8 cellular contexts compared by ENCODE assay signal in the genomic region with DNA sequence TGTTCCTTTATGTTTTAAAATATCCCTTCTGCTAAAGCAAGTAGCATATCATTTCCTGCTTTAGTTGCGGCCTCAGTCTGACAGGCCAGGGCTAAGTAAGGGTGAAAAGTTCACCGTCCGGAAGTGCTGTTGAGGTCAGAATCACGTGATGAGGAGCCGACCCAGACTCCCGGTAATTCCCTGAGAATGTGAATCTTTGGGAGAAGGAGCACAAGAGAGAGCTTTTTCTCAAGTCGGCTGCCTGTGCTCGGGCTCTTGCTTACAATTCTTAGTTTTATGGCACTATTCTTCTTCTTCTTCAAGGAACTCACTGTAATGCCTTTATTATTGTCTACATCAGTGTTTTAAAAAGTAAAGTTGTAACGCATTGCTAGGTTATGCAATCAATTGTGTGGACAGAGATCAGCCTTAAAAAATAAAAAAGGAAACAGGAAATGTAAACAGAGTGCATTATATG.
DNase-seq lines count a peak whose midpoint lies in the region; ATAC-seq, FAIRE-seq and TF ChIP-seq lines count a peak whose summit lies in the region.

No MANE protein-coding gene starts in this region.

- RAD21 ChIA-PET in GM12878 (lab: Charles Lee; ENCODE audit: unreplicated experiment): no interaction called here

- H4K20me1 ChIP-seq in GM23248 (ENCODE audit: insufficient read depth) (no peaks in the 10 kb centered on the region), GM12878 (ENCODE audit: control insufficient read depth, insufficient read depth) (no peaks in the 10 kb centered on the region)

- H3K4me1 ChIP-seq in GM23248 (ENCODE audit: insufficient read depth) (peaks cover 13% of the 10 kb centered on the region), GM12878 (ENCODE audit: control insufficient read depth, insufficient read depth, low read length) (0 out of 2 replicates have a peak, but pooled peaks cover 2% of the 10 kb centered on the region), spleen (peaks cover 0 to 23% (median 13%) of the 10 kb centered on the region in 6 donors)

- no peaks in the 10 kb centered on the region for H3K27me3 ChIP-seq in GM06990 (replicated peaks; ENCODE audit: control insufficient read depth, insufficient read depth, low read length)
- H3K27me3 ChIP-seq in GM23248 (replicated peaks; ENCODE audit: insufficient read depth): no peaks in the 10 kb centered on the region
- H3K27me3 ChIP-seq in GM12878 (replicated peaks in 1 of 2; ENCODE audit: control insufficient read depth in 2 of 2, insufficient read depth in 2 of 2, low read length in 1 of 2): no peaks in the 10 kb centered on the region
- no peaks in the 10 kb centered on the region for H3K27me3 ChIP-seq in spleen (replicated peaks in 1 of 7)

- no peak for TF ChIP-seq POLR2A in GM12878 (IDR thresholded peaks at IDR 0.05; ENCODE audit: low read depth, low read length)
- no peak for TF ChIP-seq POLR2A in spleen (IDR thresholded peaks at IDR 0.05)

- H3K4me3 ChIP-seq in GM06990 (replicated peaks; ENCODE audit: low read depth, low read length) (no peak overlapping the region; the same call in 1 of the 2 replicates), GM23248 (peak overlapping the region; percentile 15; the same call in 1 of the 2 replicates), GM12878 (no peak overlapping the region), spleen (peak overlapping the region in 2 of 8 donors; percentile 3 to 40)

- H3K4me2 ChIP-seq in GM23248 (ENCODE audit: unreplicated experiment) (peak overlapping the region; percentile 69), GM12878 (ENCODE audit: control insufficient read depth, insufficient read depth) (no peak overlapping the region)

- TF ChIP-seq CTCF in GM06990 (IDR thresholded peaks at IDR 0.05; ENCODE audit: insufficient read depth, low read length, poor library complexity, severe bottlenecking) (no peak), GM12878 (IDR thresholded peaks at IDR 0.05 in 2 of 3, conservative IDR thresholded peaks at IDR 0.05 in 1 of 3; ENCODE audit: control insufficient read depth in 2 of 3, extremely low read depth in 1 of 3, insufficient read depth in 1 of 3, low read depth in 3 of 3, low read length in 3 of 3) (no peak), spleen (IDR thresholded peaks at IDR 0.05 in 8 of 11, conservative IDR thresholded peaks at IDR 0.05 in 3 of 11) (no peak)

- no peaks in the 10 kb centered on the region for H3K9me3 ChIP-seq in GM23248 (ENCODE audit: low read depth)
- no peaks in the 10 kb centered on the region; the same call in 2 of the 3 replicates for H3K9me3 ChIP-seq in GM12878 (replicated peaks; ENCODE audit: control insufficient read depth, insufficient read depth, low read length)
- no peaks in the 10 kb centered on the region for H3K9me3 ChIP-seq in spleen

- H3K36me3 ChIP-seq in GM06990 (ENCODE audit: control insufficient read depth, insufficient read depth, low read length): no peaks in the 10 kb centered on the region
- H3K36me3 ChIP-seq in GM23248 (ENCODE audit: low read depth): no peaks in the 10 kb centered on the region
- no peaks in the 10 kb centered on the region for H3K36me3 ChIP-seq in GM12878 (ENCODE audit: control insufficient read depth in 2 of 2, insufficient read depth in 2 of 2, low read length in 1 of 2)
- no peaks in the 10 kb centered on the region for H3K36me3 ChIP-seq in spleen

- no peaks in the 10 kb centered on the region for H3K79me2 ChIP-seq in GM23248 (ENCODE audit: insufficient read depth)
- H3K79me2 ChIP-seq in GM12878 (ENCODE audit: control insufficient read depth, insufficient read depth, low read length): no peaks in the 10 kb centered on the region

- peak overlapping the region; percentile 17 for H3K9ac ChIP-seq in GM23248
- no peak overlapping the region for H3K9ac ChIP-seq in GM12878 (ENCODE audit: control insufficient read depth, insufficient read depth, low read length)

- peak overlapping the region; percentile 32 for H3K27ac ChIP-seq in GM23248
- H3K27ac ChIP-seq in GM12878 (ENCODE audit: control insufficient read depth, insufficient read depth): no peak overlapping the region
- H3K27ac ChIP-seq in spleen: peak overlapping the region; percentile 24 to 64 (median 58)

- in situ Hi-C loops in GM23248 (cut with MboI) (no loop called here), GM12878 (cut with MboI) (no loop called here)

- 0 out of 2 replicates have a peak, but pooled peaks cover 5% of the 10 kb centered on the region for H3F3A ChIP-seq in GM23248 (ENCODE audit: insufficient read depth)

- BruUV-seq in GM12878 (replicated peaks; lab: Mats Ljungman, UMichigan): no TSS peak

- H2AFZ ChIP-seq in GM23248 (peak overlapping the region; percentile 60), GM12878 (ENCODE audit: control insufficient read depth, low read depth, low read length) (peak overlapping the region; percentile 67; the same call in 1 of the 2 replicates)

- POLR2A ChIA-PET in GM12878 (lab: Charles Lee): no interaction called here

- CTCF ChIA-PET in GM12878 (lab: Yijun Ruan, JAX): interaction anchor here (0.7 to 2.3 kb wide), 2 partner anchors 13 to 266 kb away, joined by 3 to 4 read pairs; no protein-coding TSS in a partner anchor

- no peak for TF ChIP-seq EP300 in GM12878 (IDR thresholded peaks at IDR 0.05; ENCODE audit: borderline replicate concordance in 1 of 2, control insufficient read depth in 1 of 2, low read depth in 2 of 2, low read length in 2 of 2)

- H3K9me2 ChIP-seq in GM23248 (ENCODE audit: insufficient read depth): no peaks in the 10 kb centered on the region

- peak; percentile 22 for DNase-seq in GM06990 (ENCODE audit: extremely low read depth, insufficient read length)
- DNase-seq in GM23248: peak; percentile 75
- DNase-seq in M059J (ENCODE audit: low read depth): peak; percentile 82
- peak; percentile 11 for DNase-seq in GM12878 (ENCODE audit: low read depth, low spot score)
- DNase-seq in spleen: no peak
- no peak for DNase-seq in cerebellar cortex (ENCODE audit: low spot score)
- DNase-seq in HUDEP-2 (lab: John Stamatoyannopoulos, UW; ENCODE audit: unreplicated experiment in 76 of 76): no peak

- 46 to 48% methylated on average over 9 of the region's 9 CpGs for WGBS in GM23248 (ENCODE audit: low coverage in 1 of 2, low lambda C conversion rate in 2 of 2, missing lambda C conversion rate in 2 of 2), 2 experiments
- 1% methylated on average over 9 of the region's 9 CpGs for WGBS in GM12878 (ENCODE audit: insufficient coverage, insufficient replicate concordance, low lambda C conversion rate, missing lambda C conversion rate)
- WGBS in spleen, 5 donors: 2 to 5% (median 4%) methylated on average over 9 of the region's 9 CpGs

- SMC1A ChIA-PET in GM12878 (lab: Charles Lee; ENCODE audit: uncharacterized antibody, unreplicated experiment): interaction anchor here (1.0 to 1.2 kb wide), 2 partner anchors 15 to 20 kb away, joined by 3 to 4 read pairs; no protein-coding TSS in a partner anchor

- FAIRE-seq in GM12878 (lab: Jason Lieb, UNC): no peak
- peak; percentile 95 for FAIRE-seq in islet of Langerhans (lab: Jason Lieb, UNC)

- no peak for TF ChIP-seq RAD21 in GM12878 (IDR thresholded peaks at IDR 0.05; ENCODE audit: insufficient read depth, low read depth, low read length)

- intact Hi-C loops in GM12878 (cut with micrococcal nuclease; ENCODE audit: unreplicated experiment) (no loop called here), spleen (cut with DNase I; ENCODE audit: low total_unique reads) (no loop called here)

- peak; percentile 38; the same call in 2 of the 3 replicates for ATAC-seq in GM12878

TF ChIP-seq in GM12878, 131 proteins besides CTCF, POLR2A, EP300 and RAD21 (continues in another document):
- TF ChIP-seq NFIC (IDR thresholded peaks at IDR 0.05; ENCODE audit: low read depth, low read length): peak; percentile 74; the same call in 1 of the 2 replicates
- TF ChIP-seq EGR1 (IDR thresholded peaks at IDR 0.05; ENCODE audit: borderline replicate concordance in 1 of 2, low read depth in 2 of 2, low read length in 2 of 2): 0 out of 3 replicates have a peak, but pooled peaks of 1 of the 2 experiments have one; percentile 19
- TF ChIP-seq, protein P1, sequence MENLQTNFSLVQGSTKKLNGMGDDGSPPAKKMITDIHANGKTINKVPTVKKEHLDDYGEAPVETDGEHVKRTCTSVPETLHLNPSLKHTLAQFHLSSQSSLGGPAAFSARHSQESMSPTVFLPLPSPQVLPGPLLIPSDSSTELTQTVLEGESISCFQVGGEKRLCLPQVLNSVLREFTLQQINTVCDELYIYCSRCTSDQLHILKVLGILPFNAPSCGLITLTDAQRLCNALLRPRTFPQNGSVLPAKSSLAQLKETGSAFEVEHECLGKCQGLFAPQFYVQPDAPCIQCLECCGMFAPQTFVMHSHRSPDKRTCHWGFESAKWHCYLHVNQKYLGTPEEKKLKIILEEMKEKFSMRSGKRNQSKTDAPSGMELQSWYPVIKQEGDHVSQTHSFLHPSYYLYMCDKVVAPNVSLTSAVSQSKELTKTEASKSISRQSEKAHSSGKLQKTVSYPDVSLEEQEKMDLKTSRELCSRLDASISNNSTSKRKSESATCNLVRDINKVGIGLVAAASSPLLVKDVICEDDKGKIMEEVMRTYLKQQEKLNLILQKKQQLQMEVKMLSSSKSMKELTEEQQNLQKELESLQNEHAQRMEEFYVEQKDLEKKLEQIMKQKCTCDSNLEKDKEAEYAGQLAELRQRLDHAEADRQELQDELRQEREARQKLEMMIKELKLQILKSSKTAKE (IDR thresholded peaks at IDR 0.05; ENCODE audit: low read depth, poor library complexity, severe bottlenecking): peak; percentile 58
- TF ChIP-seq CREM (IDR thresholded peaks at IDR 0.05; ENCODE audit: low read depth): peak; percentile 60; the same call in 1 of the 2 replicates
- TF ChIP-seq, protein P2, sequence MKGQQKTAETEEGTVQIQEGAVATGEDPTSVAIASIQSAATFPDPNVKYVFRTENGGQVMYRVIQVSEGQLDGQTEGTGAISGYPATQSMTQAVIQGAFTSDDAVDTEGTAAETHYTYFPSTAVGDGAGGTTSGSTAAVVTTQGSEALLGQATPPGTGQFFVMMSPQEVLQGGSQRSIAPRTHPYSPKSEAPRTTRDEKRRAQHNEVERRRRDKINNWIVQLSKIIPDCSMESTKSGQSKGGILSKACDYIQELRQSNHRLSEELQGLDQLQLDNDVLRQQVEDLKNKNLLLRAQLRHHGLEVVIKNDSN (IDR thresholded peaks at IDR 0.05; ENCODE audit: borderline replicate concordance, extremely low read length, insufficient read depth, low read depth, low read length): peak; percentile 45
- TF ChIP-seq RUNX3 (IDR thresholded peaks at IDR 0.05; ENCODE audit: low read length): peak; percentile 73
- 0 out of 2 replicates have a peak, but pooled peaks have one; percentile 67 for TF ChIP-seq ELK1 (IDR thresholded peaks at IDR 0.05; ENCODE audit: low read depth, low read length)
- TF ChIP-seq RAD51 (IDR thresholded peaks at IDR 0.05): peak; percentile 84

Comparison
In these comparisons a context has a peak if more than half of its experiments do, and no peak if none do; other contexts are left out.
1. DNase-seq: peak in GM06990 (single experiment), GM23248 (single experiment), M059J (single experiment) and GM12878 (single experiment); none in spleen (single experiment), cerebellar cortex (single experiment) and HUDEP-2 (0 of 76).